18 cellular contexts compared by ENCODE assay signal in the genomic region with DNA sequence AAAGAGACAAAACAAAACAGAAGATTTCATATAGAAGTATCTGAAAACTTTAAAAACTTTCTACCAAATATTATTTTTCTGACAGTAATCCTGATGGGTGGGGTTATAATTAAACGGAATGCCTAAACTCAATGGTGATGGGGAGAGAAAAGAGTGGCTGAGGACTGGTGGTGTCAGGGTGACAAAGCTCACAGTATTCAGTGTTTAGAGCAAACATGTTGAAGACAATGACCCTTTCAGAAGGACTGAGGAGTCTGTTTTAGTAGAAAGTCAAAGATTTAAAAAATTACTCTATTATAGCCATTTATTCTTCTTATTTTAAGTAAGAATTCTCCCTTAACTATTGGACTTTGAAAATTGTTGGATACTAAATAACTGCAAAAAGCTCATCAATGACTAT.
DNase-seq lines count a peak whose midpoint lies in the region; ATAC-seq, FAIRE-seq and TF ChIP-seq lines count a peak whose summit lies in the region.
"Had no signal": no experiment of that assay in that cellular context is flagged by ENCODE, and none has a peak within 500 bp of the region (broad histone marks: within the 10 kb centered on the region; RNA-seq: fewer than 3 reads in every experiment).

No MANE protein-coding gene starts in this region.

- WGBS in ovary, 3 donors = 64 to 86% (median 79%) methylated on average over 1 of the region's 1 CpG

- TF ChIP-seq CTCF in dorsolateral prefrontal cortex (IDR thresholded peaks at IDR 0.05 in 54 of 56, conservative IDR thresholded peaks at IDR 0.05 in 2 of 56; ENCODE audit: low read depth in 1 of 56, partially characterized antibody in 56 of 56) (no peak), ovary (IDR thresholded peaks at IDR 0.05) (no peak)

- no peak for TF ChIP-seq POLR2A in ovary (IDR thresholded peaks at IDR 0.05)

- intact Hi-C loops in dorsolateral prefrontal cortex (cut with DNase I) = no loop called here
- intact Hi-C loops in ovary (cut with DNase I) = no loop called here

- no peaks in the 10 kb centered on the region for H3K27me3 ChIP-seq in dorsolateral prefrontal cortex
- no peaks in the 10 kb centered on the region for H3K27me3 ChIP-seq in ovary
- H3K27me3 ChIP-seq: BE2C had no signal

- H3K4me1 ChIP-seq in ovary (ENCODE audit: insufficient read depth) = no peaks in the 10 kb centered on the region
- H3K4me1 ChIP-seq: BE2C had no signal

- no peak for ATAC-seq in GM18873 (IDR thresholded peaks at IDR 0.05; ENCODE audit: low FRiP score, unreplicated experiment)

- H3K4me3 ChIP-seq in dorsolateral prefrontal cortex = no peak overlapping the region
- no peak overlapping the region for H3K4me3 ChIP-seq in ovary

- H3K36me3 ChIP-seq in ovary = no peaks in the 10 kb centered on the region
- H3K36me3 ChIP-seq: BE2C had no signal

- H3K27ac ChIP-seq in dorsolateral prefrontal cortex (peak overlapping the region in 50 of 59 donors; percentile 4 to 85 (median 61)), ovary (no peak overlapping the region)

- no peak for FAIRE-seq in GM19239 (lab: Jason Lieb, UNC)
- FAIRE-seq: GM12892, GM18507, H1, HTR-8/SVneo had no signal

- TF ChIP-seq EP300 in ovary (IDR thresholded peaks at IDR 0.05) = no peak

- DNase-seq in dorsolateral prefrontal cortex (no peak), medulla oblongata (ENCODE audit: extremely low spot score) (peak; percentile 72), putamen (ENCODE audit: low spot score) (peak; percentile 47), ovary (no peak), GM19239 (ENCODE audit: insufficient read length, low spot score) (no peak)
- DNase-seq: BE2C; CD4-positive, CD25-positive, alpha-beta regulatory T cell; CD8-positive, alpha-beta memory T cell; COR-L47; DMS 273 treated with DMSO at 0.1 percent for 48 hours; GDM1; H9; IMR-90 had no signal

- H3K9me3 ChIP-seq in ovary = no peaks in the 10 kb centered on the region
- H3K9me3 ChIP-seq: BE2C had no signal

Comparison
In these comparisons a context has a peak if more than half of its experiments do, and no peak if none do; other contexts are left out.
1. DNase-seq: peak in medulla oblongata (single experiment) and putamen (single experiment); none in dorsolateral prefrontal cortex (0 of 10), ovary (0 of 5) and GM19239 (single experiment).
2. H3K27ac ChIP-seq: peak in dorsolateral prefrontal cortex (50 of 59); none in ovary (0 of 2).